1 cellular context compared by ENCODE assay signal in the genomic region with DNA sequence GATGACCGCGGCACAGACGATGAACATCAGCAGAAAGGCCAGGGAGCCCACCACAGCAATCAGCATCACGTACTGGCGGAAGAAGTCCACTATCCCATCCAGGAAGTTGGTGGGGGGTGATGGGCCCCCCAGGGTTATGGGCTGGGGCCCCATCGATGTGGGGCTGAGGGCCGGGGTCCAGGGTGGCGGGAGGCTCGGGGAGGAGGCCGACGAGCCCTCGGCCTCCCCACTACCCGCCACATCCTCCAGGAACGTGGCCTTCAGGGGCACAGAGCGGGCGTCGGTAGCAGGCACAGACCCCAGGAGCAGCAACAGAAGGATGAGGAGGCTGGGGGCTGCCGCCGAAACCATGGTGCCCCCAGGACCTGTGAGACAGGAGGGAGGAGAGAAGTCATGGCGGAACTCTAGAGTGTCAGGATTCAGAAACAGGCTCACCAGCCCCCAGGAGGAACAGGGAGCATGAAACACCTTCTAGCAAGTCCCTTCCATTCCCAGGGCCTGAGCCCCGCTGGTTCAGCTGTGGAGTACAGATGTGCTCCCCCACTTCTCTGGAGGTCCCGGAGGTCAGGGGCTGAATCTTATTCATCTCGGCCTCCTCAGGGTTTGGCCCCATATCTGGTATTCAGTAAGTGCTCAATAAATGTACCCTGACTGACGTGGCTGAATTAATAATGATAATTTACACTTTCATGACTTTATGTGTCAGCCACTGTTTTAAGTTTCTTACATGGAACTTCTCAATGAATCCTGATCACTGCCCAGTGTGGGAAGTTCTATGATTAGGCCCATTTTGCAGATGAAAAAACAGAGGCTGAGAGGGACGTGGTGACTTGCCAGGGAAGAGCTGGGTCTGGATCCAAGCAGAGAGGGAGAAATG.
A peak's percentile ranks its signal among the peaks of the same experiment; 100 is the strongest.
TF ChIP-seq lines count a peak whose summit lies in the region.

No MANE protein-coding gene starts in this region.

TF ChIP-seq in HepG2, 621 proteins besides CTCF, POLR2A, EP300 and RAD21:
- TF ChIP-seq PRDM15 (CRISPR knock-in tag; IDR thresholded peaks at IDR 0.05) (no peak), ZNF7 (CRISPR knock-in tag; IDR thresholded peaks at IDR 0.05) (no peak), ZNF629 (CRISPR knock-in tag; conservative IDR thresholded peaks at IDR 0.05) (peak; percentile 88), ZKSCAN8 (CRISPR knock-in tag; IDR thresholded peaks at IDR 0.05; ENCODE audit: borderline replicate concordance) (0 out of 2 replicates have a peak, but pooled peaks have one; percentile 21)
TF ChIP-seq in HepG2: peak in this region for 2.
